ENCODE assay signal across 1 cellular context in the genomic region with DNA sequence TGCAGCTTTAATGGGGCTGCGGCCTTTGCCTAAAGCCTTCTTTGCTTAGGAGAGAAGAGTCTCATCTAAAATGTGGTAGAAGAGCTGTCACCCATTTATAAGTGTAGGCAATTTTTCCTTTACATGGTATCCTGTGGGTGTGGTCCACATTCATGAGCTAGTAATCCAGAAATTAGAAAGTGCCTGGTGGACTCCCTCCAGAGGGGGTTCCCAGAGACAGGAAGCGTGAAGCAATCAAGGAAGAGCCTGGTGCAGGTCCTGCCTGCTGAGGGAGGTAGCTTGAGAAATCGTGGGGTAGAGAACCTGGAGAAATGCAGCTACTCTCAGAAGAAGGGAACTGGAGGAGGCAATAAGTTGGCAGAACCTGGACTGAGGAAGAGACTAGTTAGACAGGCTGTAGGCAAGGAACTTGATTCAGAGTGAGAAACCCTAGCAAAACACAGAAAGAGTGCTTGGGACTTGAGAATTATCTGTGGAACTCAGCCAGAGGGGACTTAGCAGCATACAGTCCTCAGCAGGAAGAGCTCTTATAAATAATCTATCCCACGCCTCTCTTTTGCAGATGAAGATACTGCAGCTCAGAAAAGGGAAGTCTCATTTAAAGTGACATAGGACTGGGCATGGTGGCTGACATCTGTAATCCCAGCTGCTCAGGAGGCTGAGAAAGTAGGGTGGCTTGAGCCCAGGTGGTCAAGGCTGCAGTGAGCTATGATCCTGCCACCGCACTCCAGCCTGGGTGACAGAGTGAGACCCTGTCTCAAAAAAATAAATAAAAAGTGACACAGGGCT.
TF ChIP-seq lines count a peak whose summit lies in the region.

No MANE protein-coding gene starts in this region.

TF ChIP-seq in K562, 482 proteins besides CTCF, POLR2A, EP300 and RAD21:
- TF ChIP-seq ELK3 (CRISPR knock-in tag; IDR thresholded peaks at IDR 0.05) (no peak), SPI1 (IDR thresholded peaks at IDR 0.05; ENCODE audit: borderline replicate concordance, low read depth, low read length) (peak; percentile 58; the same call in 1 of the 2 replicates), SRF (CRISPR knock-in tag; IDR thresholded peaks at IDR 0.05) (no peak)
